In genomic region chr15:80016506-80016905, GRCh38 we compare ENCODE assay signal across 3 cellular contexts. TPM values are rescaled to one million over a fixed set of nuclear protein-coding genes. Genes with fewer than 3 reads are reported as not detected.
"Had no signal": no experiment of that assay in that cellular context is flagged by ENCODE, and none has a peak within 500 bp of the region (broad histone marks: within the 10 kb centered on the region; RNA-seq: fewer than 3 reads in every experiment).

No MANE protein-coding gene starts in this region.

RNA-seq across cellular contexts. Expression of gene BCL2A1, which starts 45.5 kb away (rescaled TPM):
- total RNA-seq: LHCN-M2, MCF 10A, NCI-H460 had no signal
